Comparison of ENCODE assay signal across 8 cellular contexts in the genomic region with DNA sequence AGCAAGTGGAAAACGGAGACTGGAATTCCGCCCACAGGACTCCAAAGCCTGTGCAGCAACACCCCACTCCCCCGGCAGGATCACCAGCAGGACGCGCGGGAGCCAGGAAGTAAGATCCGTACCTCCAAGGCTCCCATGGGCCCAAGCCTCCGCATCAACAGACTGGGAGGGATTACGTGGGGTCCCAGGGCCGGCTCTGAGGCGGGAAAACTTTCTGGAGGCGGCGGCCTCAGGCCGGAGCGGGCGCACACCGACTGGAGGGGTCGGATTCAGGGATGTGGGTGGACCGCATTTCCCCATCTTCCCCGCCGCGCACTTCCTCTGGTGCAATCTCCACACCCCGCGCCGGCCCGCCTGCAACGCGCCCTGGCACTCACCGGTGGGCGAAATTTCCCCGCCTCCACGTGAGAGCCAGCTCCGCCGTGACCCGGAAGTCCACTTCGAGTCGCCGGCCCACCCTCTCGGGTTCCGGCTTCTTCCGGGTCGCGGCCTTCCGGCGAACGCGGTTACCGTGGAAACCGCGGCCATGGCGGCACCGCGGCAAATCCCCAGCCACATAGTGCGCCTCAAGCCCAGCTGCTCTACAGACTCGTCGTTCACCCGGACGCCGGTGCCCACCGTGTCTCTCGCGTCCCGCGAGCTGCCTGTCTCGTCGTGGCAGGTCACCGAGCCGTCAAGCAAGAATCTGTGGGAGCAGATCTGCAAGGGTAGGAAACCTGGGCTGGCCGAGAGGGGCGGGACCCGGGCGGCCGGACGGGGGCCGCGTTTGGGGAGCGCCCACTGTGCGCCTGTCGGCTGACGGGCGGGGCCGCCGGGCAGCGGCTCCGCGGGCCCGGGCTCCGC. TPM values are rescaled to one million over a fixed set of nuclear protein-coding genes. Genes with fewer than 3 reads are reported as not detected.
DNase-seq lines count a peak whose midpoint lies in the region; ATAC-seq and TF ChIP-seq lines count a peak whose summit lies in the region.

Gene IQCK (plus strand): TSS at position 491 of the 843 bp plus-strand sequence. CDS start 36 bp downstream, at position 527.
A gene with protein sequence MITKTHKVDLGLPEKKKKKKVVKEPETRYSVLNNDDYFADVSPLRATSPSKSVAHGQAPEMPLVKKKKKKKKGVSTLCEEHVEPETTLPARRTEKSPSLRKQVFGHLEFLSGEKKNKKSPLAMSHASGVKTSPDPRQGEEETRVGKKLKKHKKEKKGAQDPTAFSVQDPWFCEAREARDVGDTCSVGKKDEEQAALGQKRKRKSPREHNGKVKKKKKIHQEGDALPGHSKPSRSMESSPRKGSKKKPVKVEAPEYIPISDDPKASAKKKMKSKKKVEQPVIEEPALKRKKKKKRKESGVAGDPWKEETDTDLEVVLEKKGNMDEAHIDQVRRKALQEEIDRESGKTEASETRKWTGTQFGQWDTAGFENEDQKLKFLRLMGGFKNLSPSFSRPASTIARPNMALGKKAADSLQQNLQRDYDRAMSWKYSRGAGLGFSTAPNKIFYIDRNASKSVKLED (minus strand): TSS at position 447 of the 843 bp plus-strand sequence. CDS start 3,192 bp downstream, outside the sequence.

- H3K4me3 ChIP-seq in RWPE2 (ENCODE audit: severe bottlenecking), result peak within 1 kb of the TSS; percentile 90
- peak within 1 kb of the TSS; percentile 67 to 79 for H3K4me3 ChIP-seq in foreskin fibroblast (ENCODE audit: low read depth in 1 of 2, low read length in 2 of 2)
- H3K4me3 ChIP-seq in neural cell (ENCODE audit: low read length), result peak within 1 kb of the TSS; percentile 81

- H3K27me3 ChIP-seq in RWPE2 (ENCODE audit: insufficient read depth, poor library complexity, severe bottlenecking) (no peaks in the 10 kb centered on the region), neural cell (ENCODE audit: insufficient read depth, low read depth, low read length) (no peaks in the 10 kb centered on the region)

- H3K9me3 ChIP-seq in KOPT-K1 (ENCODE audit: insufficient read depth, low read length, poor library complexity, severe bottlenecking) (no peaks in the 10 kb centered on the region), RWPE2 (ENCODE audit: severe bottlenecking) (no peaks in the 10 kb centered on the region), neural cell (ENCODE audit: low read length) (no peaks in the 10 kb centered on the region)

- peak; percentile 28 for TF ChIP-seq EP300 in neural cell (conservative IDR thresholded peaks at IDR 0.05; ENCODE audit: poor library complexity, severe bottlenecking)

- no peaks in the 10 kb centered on the region for H3K9me2 ChIP-seq in neural cell (ENCODE audit: insufficient read depth, low read length)

- DNase-seq in ELR (ENCODE audit: low read depth) (peak; percentile 90), RWPE2 (ENCODE audit: low spot score) (peak; percentile 89), activated gamma-delta T cell treated with Interleukin-2 at 50 U/mL for 16 hours (peak; percentile 85), foreskin fibroblast (peak; percentile 88 to 97)
- DNase-seq in stimulated activated naive CD8-positive, alpha-beta T cell treated with anti-CD3 and anti-CD28 coated beads, Interleukin-15, amount 100 ng/mL, for 72 hours, result peak; percentile 87 to 92

- H3K4me2 ChIP-seq in neural cell (ENCODE audit: low read length), result peak within 1 kb of the TSS; percentile 98

- H3K4me3 Mint-ChIP-seq in stimulated activated naive CD8-positive, alpha-beta T cell treated with anti-CD3 and anti-CD28 coated beads, Interleukin-15, amount 100 ng/mL, for 72 hours, result peak within 1 kb of the TSS; percentile 82 to 90

- H3K4me1 Mint-ChIP-seq in stimulated activated naive CD8-positive, alpha-beta T cell treated with anti-CD3 and anti-CD28 coated beads, Interleukin-15, amount 100 ng/mL, for 72 hours, result peaks cover 33% of the 10 kb centered on the region

- no peaks in the 10 kb centered on the region for H3K27me3 Mint-ChIP-seq in stimulated activated naive CD8-positive, alpha-beta T cell treated with anti-CD3 and anti-CD28 coated beads, Interleukin-15, amount 100 ng/mL, for 72 hours

- peak within 1 kb of the TSS; percentile 84 for H3K27ac ChIP-seq in KOPT-K1 (ENCODE audit: low read depth, low read length, poor library complexity, severe bottlenecking)
- H3K27ac ChIP-seq in RWPE2 (ENCODE audit: poor library complexity, severe bottlenecking), result peak within 1 kb of the TSS; percentile 71
- peak within 1 kb of the TSS; percentile 68 for H3K27ac ChIP-seq in neural cell (ENCODE audit: low read length)

- TF ChIP-seq CTCF in RWPE2 (IDR thresholded peaks at IDR 0.05; ENCODE audit: poor library complexity, severe bottlenecking), result no peak
- no peak for TF ChIP-seq CTCF in foreskin fibroblast (IDR thresholded peaks at IDR 0.05; ENCODE audit: low read depth, low read length)
- TF ChIP-seq CTCF in neural cell (IDR thresholded peaks at IDR 0.05; ENCODE audit: poor library complexity, severe bottlenecking), result no peak

- peaks cover 33% of the 10 kb centered on the region for H3K79me2 ChIP-seq in neural cell (replicated peaks; ENCODE audit: insufficient read depth, low read length)

- H3F3A ChIP-seq in neural cell (ENCODE audit: insufficient read depth, low read length, poor library complexity, severe bottlenecking), result no peaks in the 10 kb centered on the region

- H4K20me1 ChIP-seq in neural cell (ENCODE audit: insufficient read depth), result no peaks in the 10 kb centered on the region

- H3K36me3 ChIP-seq in KOPT-K1 (ENCODE audit: insufficient read depth, low read length) (peaks cover 29% of the 10 kb centered on the region), RWPE2 (ENCODE audit: low read depth) (peaks cover 18% of the 10 kb centered on the region), neural cell (ENCODE audit: insufficient read depth, low read length) (no peaks in the 10 kb centered on the region)

- H3K27ac Mint-ChIP-seq in stimulated activated naive CD8-positive, alpha-beta T cell treated with anti-CD3 and anti-CD28 coated beads, Interleukin-15, amount 100 ng/mL, for 72 hours, result peak within 1 kb of the TSS; percentile 92 to 97

- no peaks in the 10 kb centered on the region for H3K9me3 Mint-ChIP-seq in stimulated activated naive CD8-positive, alpha-beta T cell treated with anti-CD3 and anti-CD28 coated beads, Interleukin-15, amount 100 ng/mL, for 72 hours

- peak; percentile 47 for TF ChIP-seq RAD21 in neural cell (conservative IDR thresholded peaks at IDR 0.05)

- peak within 1 kb of the TSS; percentile 84 for H2AFZ ChIP-seq in neural cell (ENCODE audit: low read depth, low read length)

- H3K9ac ChIP-seq in neural cell (ENCODE audit: low read length), result peak within 1 kb of the TSS; percentile 73

- ATAC-seq in GM21825 (IDR thresholded peaks at IDR 0.05; ENCODE audit: unreplicated experiment), result peak; percentile 93
- ATAC-seq in RWPE2 (ENCODE audit: low read depth), result peak; percentile 85
- ATAC-seq in stimulated activated naive CD8-positive, alpha-beta T cell treated with anti-CD3 and anti-CD28 coated beads, Interleukin-15, amount 100 ng/mL, for 72 hours, result peak; percentile 95

- peaks cover 3% of the 10 kb centered on the region for H3K4me1 ChIP-seq in RWPE2 (ENCODE audit: insufficient read depth, poor library complexity, severe bottlenecking)

TF ChIP-seq in neural cell, 6 proteins besides CTCF, POLR2A, EP300 and RAD21:
- TF ChIP-seq MXI1 (conservative IDR thresholded peaks at IDR 0.05; ENCODE audit: poor library complexity, severe bottlenecking) (peak; percentile 100), POLR2AphosphoS5 (IDR thresholded peaks at IDR 0.05) (peak; percentile 53), EZH2 (IDR thresholded peaks at IDR 0.05; ENCODE audit: borderline replicate concordance, insufficient read depth, low read length, poor library complexity, severe bottlenecking) (no peak), TAF1 (IDR thresholded peaks at IDR 0.05; ENCODE audit: low read depth) (no peak), REST (IDR thresholded peaks at IDR 0.05; ENCODE audit: borderline replicate concordance) (no peak), SMC3 (conservative IDR thresholded peaks at IDR 0.05; ENCODE audit: poor library complexity) (peak; percentile 59)
TF ChIP-seq in neural cell: peak in this region for 3.

RNA-seq across cellular contexts. Expression of gene IQCK, which starts in this region (rescaled TPM):
- 10.2 and 13.9 TPM in 2 replicates for polyA plus RNA-seq in neural cell
- 18.3 and 22.6 TPM in 2 replicates for polyA minus RNA-seq in neural cell

RNA-seq across cellular contexts. Expression of the second gene that starts in this region (rescaled TPM):
- 37.4 and 40.1 TPM in 2 replicates for polyA plus RNA-seq in neural cell
- 30.4 and 31.7 TPM in 2 replicates for polyA minus RNA-seq in neural cell

Comparison
In these comparisons a context has a peak if more than half of its experiments do, and no peak if none do; other contexts are left out.
1. Peak in every context shown above with its lines: DNase-seq, ATAC-seq, H3K4me3 ChIP-seq and H3K27ac ChIP-seq.